In genomic region chr6:139161169-139161568, GRCh38 we compare ENCODE assay signal across 8 cellular contexts. TPM values are rescaled to one million over a fixed set of nuclear protein-coding genes. Genes with fewer than 3 reads are reported as not detected.
DNase-seq lines count a peak whose midpoint lies in the region; ATAC-seq and TF ChIP-seq lines count a peak whose summit lies in the region.

No MANE protein-coding gene starts in this region.

- DNase-seq in HT-29 (ENCODE audit: low spot score): peak; percentile 45
- peak; percentile 60 for DNase-seq in activated T-cell treated with anti-CD3 and anti-CD28 coated beads, Interleukin-2, amount 50 U/mL, for 1 hour
- DNase-seq in lower lobe of right lung: no peak
- DNase-seq in NCI-H1436 (lab: John Stamatoyannopoulos, UW): no peak
- DNase-seq in HUDEP-2 (lab: John Stamatoyannopoulos, UW; ENCODE audit: unreplicated experiment in 76 of 76): no peak
- DNase-seq in WERI-Rb-1: no peak
- no peak for DNase-seq in left lobe of liver (ENCODE audit: low spot score)

- H3K27ac ChIP-seq in lower lobe of right lung (peak overlapping the region; percentile 13), WERI-Rb-1 (no peak overlapping the region)

- peaks cover 9% of the 10 kb centered on the region for H3K36me3 ChIP-seq in lower lobe of right lung
- no peaks in the 10 kb centered on the region for H3K36me3 ChIP-seq in WERI-Rb-1

- peaks cover 60% of the 10 kb centered on the region for H3K4me1 ChIP-seq in lower lobe of right lung

- H3K9me3 ChIP-seq in lower lobe of right lung (no peaks in the 10 kb centered on the region), WERI-Rb-1 (ENCODE audit: severe bottlenecking) (no peaks in the 10 kb centered on the region)

- intact Hi-C loops in lower lobe of right lung (cut with DNase I): no loop called here

- peak; percentile 15 for ATAC-seq in GM18861 (IDR thresholded peaks at IDR 0.05; ENCODE audit: unreplicated experiment)
- peak; percentile 86 to 88 for ATAC-seq in lower lobe of right lung
- no peak for ATAC-seq in left lobe of liver

- TF ChIP-seq CTCF in lower lobe of right lung (IDR thresholded peaks at IDR 0.05) (no peak), WERI-Rb-1 (IDR thresholded peaks at IDR 0.05; ENCODE audit: low read depth, low read length) (no peak)

- H3K4me3 ChIP-seq in lower lobe of right lung (no peak overlapping the region), WERI-Rb-1 (ENCODE audit: low read depth, low read length) (no peak overlapping the region)

- no peaks in the 10 kb centered on the region for H3K27me3 ChIP-seq in lower lobe of right lung (ENCODE audit: low read depth)
- no peaks in the 10 kb centered on the region for H3K27me3 ChIP-seq in WERI-Rb-1 (ENCODE audit: insufficient read depth, low read depth, severe bottlenecking)

RNA-seq across cellular contexts. Expression of gene HECA, which starts 26.3 kb away (rescaled TPM):
- 7.6 and 9.3 TPM in 2 replicates for total RNA-seq in HT-29 (2014; rRNA removed; shearing (Covaris generic))
- 53.1 TPM for total RNA-seq in lower lobe of right lung
- total RNA-seq in left lobe of liver: 7.4 TPM

Comparison
In these comparisons a context has a peak if more than half of its experiments do, and no peak if none do; other contexts are left out.
1. DNase-seq: peak in HT-29 (single experiment) and activated T-cell treated with anti-CD3 and anti-CD28 coated beads, Interleukin-2, amount 50 U/mL, for 1 hour (single experiment); none in lower lobe of right lung (single experiment), NCI-H1436 (single experiment), HUDEP-2 (0 of 76), WERI-Rb-1 (single experiment) and left lobe of liver (single experiment).